In the genomic region with DNA sequence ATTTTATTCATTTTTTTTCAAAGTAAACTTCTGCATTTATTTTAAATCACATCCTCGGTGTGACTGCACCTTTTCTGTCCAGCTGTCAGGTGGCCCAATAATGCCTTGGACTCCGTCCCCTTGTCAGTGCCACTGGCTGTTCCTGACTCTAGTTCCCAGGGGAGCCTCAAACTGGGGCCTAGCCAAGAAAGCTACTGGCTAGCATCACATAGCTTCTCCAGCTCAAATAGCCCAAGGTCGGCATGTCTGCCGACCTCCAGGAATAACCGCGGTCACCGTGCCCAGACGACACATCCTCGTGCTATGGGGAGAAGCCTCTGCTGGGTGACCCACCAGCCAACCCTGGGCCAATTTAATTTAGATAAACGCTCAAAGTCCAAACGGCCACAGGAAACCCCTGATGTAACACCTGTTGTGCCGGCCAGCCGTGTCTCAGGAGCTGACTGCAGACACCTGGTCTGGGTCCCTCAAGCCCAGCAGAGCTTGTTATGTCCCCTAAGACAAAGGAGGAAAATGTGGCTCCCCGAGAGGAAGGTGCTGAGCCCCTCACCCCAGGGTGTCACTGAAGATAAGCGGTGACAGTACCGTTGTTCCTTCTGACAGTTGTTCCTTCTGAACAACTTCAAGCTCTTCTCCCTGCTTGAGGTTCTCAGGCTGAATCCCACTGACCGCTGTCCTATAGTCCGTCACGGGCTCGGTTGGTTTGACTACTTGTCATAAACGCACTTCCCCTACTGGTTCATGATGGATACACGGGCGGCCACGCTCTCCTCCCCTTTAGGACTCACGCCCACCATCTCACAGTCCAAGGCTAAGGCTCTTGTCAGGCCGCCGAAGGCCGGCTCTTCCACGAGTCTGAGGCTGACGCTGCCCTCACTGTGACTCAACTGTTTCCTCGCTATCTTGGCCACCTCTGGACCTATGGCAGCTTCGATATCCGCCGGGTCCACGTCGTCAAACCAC, we compare ENCODE assay signal across 22 cellular contexts.
DNase-seq lines count a peak whose midpoint lies in the region; ATAC-seq and TF ChIP-seq lines count a peak whose summit lies in the region.
"Had no signal": no experiment of that assay in that cellular context is flagged by ENCODE, and none has a peak within 500 bp of the region (broad histone marks: within the 10 kb centered on the region; RNA-seq: fewer than 3 reads in every experiment).

No MANE protein-coding gene starts in this region.

- no peaks in the 10 kb centered on the region for H3K27me3 Mint-ChIP-seq in WTC11 (ENCODE audit: low read depth)
- H3K27me3 Mint-ChIP-seq: activated naive CD4-positive, alpha-beta T cell treated with anti-CD3 and anti-CD28 coated beads, Interleukin-2, amount 50 U/mL, for 24 hours had no signal

- CTCF ChIA-PET in WTC11 (lab: Charles Lee): interaction anchor here (1.0 to 2.0 kb wide), 2 partner anchors 18 to 36 kb away, joined by 5 read pairs; no protein-coding TSS in a partner anchor

- H3K4me3 ChIP-seq in BE2C (ENCODE audit: low read depth, low read length): no peak overlapping the region
- no peak overlapping the region for H3K4me3 ChIP-seq in BLaER1 treated with 17β-estradiol and CSF1 and Interleukin-3, amounts not matched to agents 10 nM and 100 nM
- no peak overlapping the region for H3K4me3 ChIP-seq in coronary artery
- no peak overlapping the region for H3K4me3 ChIP-seq in gastrocnemius medialis
- H3K4me3 ChIP-seq in esophagus muscularis mucosa: no peak overlapping the region
- H3K4me3 ChIP-seq: cardiac muscle cell, suprapubic skin had no signal

- H3K36me3 Mint-ChIP-seq in WTC11: no peaks in the 10 kb centered on the region
- H3K36me3 Mint-ChIP-seq: CD8-positive, alpha-beta T cell had no signal

- H3K4me1 ChIP-seq in BE2C (no peaks in the 10 kb centered on the region), gastrocnemius medialis (no peaks in the 10 kb centered on the region), esophagus muscularis mucosa (peaks cover 0 to 4% (median 1%) of the 10 kb centered on the region in 4 donors)
- peaks cover 6 to 33% (median 19%) of the 10 kb centered on the region in 10 experiments; a peak in 18 of 20 replicates for H3K4me1 ChIP-seq in BLaER1 treated with 17β-estradiol and CSF1 and Interleukin-3, amounts not matched to agents 10 nM and 100 nM

- peak; percentile 52 for DNase-seq in BE2C
- DNase-seq in coronary artery (ENCODE audit: low spot score): peak; percentile 76
- peak in 1 of 2 donors; percentile 56 for DNase-seq in gastrocnemius medialis
- DNase-seq in WTC11 (ENCODE audit: low spot score): no peak
- DNase-seq in esophagus muscularis mucosa (ENCODE audit: extremely low spot score): no peak
- DNase-seq: activated CD4-positive, alpha-beta T cell treated with anti-CD3 and anti-CD28 coated beads for 4 hours; anterior cingulate cortex; CD8-positive, alpha-beta T cell; GDM1; GOT3; NCI-H1694; NCI-H2171; NCI-H524 had no signal

- peak overlapping the region in 8 of 11 experiments; percentile 18 to 58 (median 36); a peak in 11 of 22 replicates for H3K4me2 ChIP-seq in BLaER1 treated with 17β-estradiol and CSF1 and Interleukin-3, amounts not matched to agents 10 nM and 100 nM

- H3K36me3 ChIP-seq in BE2C: no peaks in the 10 kb centered on the region
- no peaks in the 10 kb centered on the region for H3K36me3 ChIP-seq in BLaER1 treated with 17β-estradiol and CSF1 and Interleukin-3, amounts not matched to agents 10 nM and 100 nM
- no peaks in the 10 kb centered on the region for H3K36me3 ChIP-seq in gastrocnemius medialis
- no peaks in the 10 kb centered on the region for H3K36me3 ChIP-seq in esophagus muscularis mucosa
- H3K36me3 ChIP-seq: cardiac muscle cell, suprapubic skin had no signal

- H3K27me3 ChIP-seq in BE2C (no peaks in the 10 kb centered on the region), gastrocnemius medialis (no peaks in the 10 kb centered on the region), esophagus muscularis mucosa (no peaks in the 10 kb centered on the region)
- no peaks in the 10 kb centered on the region for H3K27me3 ChIP-seq in BLaER1 treated with 17β-estradiol and CSF1 and Interleukin-3, amounts not matched to agents 10 nM and 100 nM
- H3K27me3 ChIP-seq: cardiac muscle cell, suprapubic skin had no signal

- intact Hi-C loops in gastrocnemius medialis (cut with DNase I; ENCODE audit: low total_unique reads) (no loop called here), esophagus muscularis mucosa (cut with DNase I) (no loop called here)

- H3K9me3 ChIP-seq in BE2C (no peaks in the 10 kb centered on the region), gastrocnemius medialis (no peaks in the 10 kb centered on the region), esophagus muscularis mucosa (peaks cover 0 to 7% (median 2%) of the 10 kb centered on the region in 4 donors)
- peaks cover 14 to 49% (median 31%) of the 10 kb centered on the region in 11 experiments for H3K9me3 ChIP-seq in BLaER1 treated with 17β-estradiol and CSF1 and Interleukin-3, amounts not matched to agents 10 nM and 100 nM (replicated peaks in 1 of 11)
- H3K9me3 ChIP-seq: suprapubic skin had no signal

- TF ChIP-seq POLR2A in gastrocnemius medialis (IDR thresholded peaks at IDR 0.05): no peak
- TF ChIP-seq POLR2A in esophagus muscularis mucosa (IDR thresholded peaks at IDR 0.05; ENCODE audit: low read depth): no peak

- POLR2A ChIA-PET in WTC11 (lab: Charles Lee): no interaction called here

- TF ChIP-seq EP300 in esophagus muscularis mucosa (IDR thresholded peaks at IDR 0.05): no peak

- no peaks in the 10 kb centered on the region for H3K9me3 Mint-ChIP-seq in WTC11
- H3K9me3 Mint-ChIP-seq: neural crest cell had no signal

- no peaks in the 10 kb centered on the region for H4K20me1 ChIP-seq in BLaER1 treated with 17β-estradiol and CSF1 and Interleukin-3, amounts not matched to agents 10 nM and 100 nM

- H3K9ac ChIP-seq in BLaER1 treated with 17β-estradiol and CSF1 and Interleukin-3, amounts not matched to agents 10 nM and 100 nM: no peak overlapping the region

- no peak overlapping the region for H3K27ac Mint-ChIP-seq in WTC11
- H3K27ac Mint-ChIP-seq: CD8-positive, alpha-beta T cell; dendritic cell treated with granulocyte-macrophage colony-stimulating factor and Interleukin-4, amounts not matched to agents 40 ng/mL and 50 ng/mL, for 4 days; T-helper 1 cell treated with Interleukin-12 subunit alpha and Interleukin-12 subunit beta and Interleukin-4 antibody, amounts not matched to agents 30 μg/mL and 1 μg/mL, for 36 hours had no signal

- WGBS in esophagus muscularis mucosa: 91% methylated on average over 35 of the region's 36 CpGs

- no peak overlapping the region for H3K4me3 Mint-ChIP-seq in WTC11
- H3K4me3 Mint-ChIP-seq: activated naive CD4-positive, alpha-beta T cell treated with anti-CD3 and anti-CD28 coated beads, Interleukin-2, amount 50 U/mL, for 24 hours; CD8-positive, alpha-beta T cell; dendritic cell treated with granulocyte-macrophage colony-stimulating factor and Interleukin-4, amounts not matched to agents 40 ng/mL and 50 ng/mL, for 4 days; neural crest cell; T-helper 1 cell treated with Interleukin-12 subunit alpha and Interleukin-12 subunit beta and Interleukin-4 antibody, amounts not matched to agents 30 μg/mL and 1 μg/mL, for 36 hours had no signal

- TF ChIP-seq CTCF in BE2C (IDR thresholded peaks at IDR 0.05; ENCODE audit: low read depth, low read length): no peak
- no peak for TF ChIP-seq CTCF in coronary artery (IDR thresholded peaks at IDR 0.05)
- no peak for TF ChIP-seq CTCF in gastrocnemius medialis (IDR thresholded peaks at IDR 0.05 in 4 of 5, conservative IDR thresholded peaks at IDR 0.05 in 1 of 5)
- TF ChIP-seq CTCF in WTC11 (IDR thresholded peaks at IDR 0.05): no peak
- no peak for TF ChIP-seq CTCF in esophagus muscularis mucosa (IDR thresholded peaks at IDR 0.05)

- peak; percentile 52 to 64 for ATAC-seq in gastrocnemius medialis
- ATAC-seq in WTC11: no peak
- ATAC-seq in GM18907 (IDR thresholded peaks at IDR 0.05; ENCODE audit: unreplicated experiment): no peak
- ATAC-seq: CD8-positive, alpha-beta T cell; Panc1 had no signal

- H3K27ac ChIP-seq in BLaER1 treated with 17β-estradiol and CSF1 and Interleukin-3, amounts not matched to agents 10 nM and 100 nM: peak overlapping the region in 3 of 11 experiments; percentile 10 to 34 (median 13); a peak in 2 of 22 replicates
- H3K27ac ChIP-seq in coronary artery: no peak overlapping the region
- no peak overlapping the region for H3K27ac ChIP-seq in gastrocnemius medialis
- H3K27ac ChIP-seq in esophagus muscularis mucosa (replicated peaks in 1 of 4): no peak overlapping the region
- H3K27ac ChIP-seq: cardiac muscle cell, suprapubic skin had no signal

- in situ Hi-C loops in gastrocnemius medialis (cut with MboI; ENCODE audit: low sequenced_read_pairs in 4 of 4): no loop called here

- H3K4me1 Mint-ChIP-seq in WTC11: peaks cover 10% of the 10 kb centered on the region
- H3K4me1 Mint-ChIP-seq: neural crest cell had no signal

TF ChIP-seq in WTC11, 78 proteins besides CTCF, POLR2A, EP300 and RAD21 (continues in another document):
- TF ChIP-seq NR1H2 (CRISPR knock-in tag; IDR thresholded peaks at IDR 0.05) (no peak), JAZF1 (CRISPR knock-in tag; IDR thresholded peaks at IDR 0.05) (no peak)
- TF ChIP-seq, protein P1, sequence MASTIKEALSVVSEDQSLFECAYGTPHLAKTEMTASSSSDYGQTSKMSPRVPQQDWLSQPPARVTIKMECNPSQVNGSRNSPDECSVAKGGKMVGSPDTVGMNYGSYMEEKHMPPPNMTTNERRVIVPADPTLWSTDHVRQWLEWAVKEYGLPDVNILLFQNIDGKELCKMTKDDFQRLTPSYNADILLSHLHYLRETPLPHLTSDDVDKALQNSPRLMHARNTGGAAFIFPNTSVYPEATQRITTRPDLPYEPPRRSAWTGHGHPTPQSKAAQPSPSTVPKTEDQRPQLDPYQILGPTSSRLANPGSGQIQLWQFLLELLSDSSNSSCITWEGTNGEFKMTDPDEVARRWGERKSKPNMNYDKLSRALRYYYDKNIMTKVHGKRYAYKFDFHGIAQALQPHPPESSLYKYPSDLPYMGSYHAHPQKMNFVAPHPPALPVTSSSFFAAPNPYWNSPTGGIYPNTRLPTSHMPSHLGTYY (CRISPR knock-in tag; IDR thresholded peaks at IDR 0.05): no peak
- TF ChIP-seq, protein P2, sequence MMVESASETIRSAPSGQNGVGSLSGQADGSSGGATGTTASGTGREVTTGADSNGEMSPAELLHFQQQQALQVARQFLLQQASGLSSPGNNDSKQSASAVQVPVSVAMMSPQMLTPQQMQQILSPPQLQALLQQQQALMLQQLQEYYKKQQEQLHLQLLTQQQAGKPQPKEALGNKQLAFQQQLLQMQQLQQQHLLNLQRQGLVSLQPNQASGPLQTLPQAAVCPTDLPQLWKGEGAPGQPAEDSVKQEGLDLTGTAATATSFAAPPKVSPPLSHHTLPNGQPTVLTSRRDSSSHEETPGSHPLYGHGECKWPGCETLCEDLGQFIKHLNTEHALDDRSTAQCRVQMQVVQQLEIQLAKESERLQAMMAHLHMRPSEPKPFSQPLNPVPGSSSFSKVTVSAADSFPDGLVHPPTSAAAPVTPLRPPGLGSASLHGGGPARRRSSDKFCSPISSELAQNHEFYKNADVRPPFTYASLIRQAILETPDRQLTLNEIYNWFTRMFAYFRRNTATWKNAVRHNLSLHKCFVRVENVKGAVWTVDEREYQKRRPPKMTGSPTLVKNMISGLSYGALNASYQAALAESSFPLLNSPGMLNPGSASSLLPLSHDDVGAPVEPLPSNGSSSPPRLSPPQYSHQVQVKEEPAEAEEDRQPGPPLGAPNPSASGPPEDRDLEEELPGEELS (CRISPR knock-in tag; IDR thresholded peaks at IDR 0.05): no peak

Comparison
In these comparisons a context has a peak if more than half of its experiments do, and no peak if none do; other contexts are left out.
1. DNase-seq: peak in BE2C (single experiment) and coronary artery (single experiment); none in WTC11 (single experiment) and esophagus muscularis mucosa (single experiment).
2. ATAC-seq: peak in gastrocnemius medialis (2 of 2); none in WTC11 (single experiment) and GM18907 (single experiment).